ENCODE assay signal across 21 cellular contexts in the genomic region with DNA sequence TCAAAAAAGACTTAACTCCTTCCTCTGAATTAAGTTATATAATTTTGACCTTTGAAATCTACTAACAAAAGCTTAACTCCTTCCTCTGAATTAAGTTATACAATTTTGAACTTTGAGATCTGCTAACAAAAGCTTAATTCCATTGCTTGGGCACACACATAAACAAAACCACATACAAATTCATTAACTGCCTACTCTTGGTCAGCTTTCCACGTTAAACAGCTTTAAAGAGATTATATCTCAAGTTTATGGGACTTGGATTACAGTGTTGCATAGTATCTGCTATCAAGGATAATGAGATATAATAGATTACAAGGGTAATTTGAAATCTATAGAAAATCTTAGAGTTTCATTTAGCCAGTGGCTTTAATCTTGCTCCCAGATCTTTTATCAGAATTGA.
DNase-seq lines count a peak whose midpoint lies in the region; ATAC-seq, FAIRE-seq and TF ChIP-seq lines count a peak whose summit lies in the region.
"Had no signal": no experiment of that assay in that cellular context is flagged by ENCODE, and none has a peak within 500 bp of the region (broad histone marks: within the 10 kb centered on the region; RNA-seq: fewer than 3 reads in every experiment).

No MANE protein-coding gene starts in this region.

- TF ChIP-seq CTCF in D721Med (IDR thresholded peaks at IDR 0.05; ENCODE audit: insufficient read depth, missing control alignments) (no peak), HEK293 (tag by site-specific recombination; IDR thresholded peaks at IDR 0.05) (no peak), VCaP (conservative IDR thresholded peaks at IDR 0.05) (no peak), retinal pigment epithelial cell (conservative IDR thresholded peaks at IDR 0.05; ENCODE audit: low read depth, low read length) (no peak)

- FAIRE-seq in D721Med (lab: Jason Lieb, UNC): peak; percentile 94
- FAIRE-seq: G401.6, GM19239 had no signal

- no peaks in the 10 kb centered on the region for H3K36me3 ChIP-seq in HEK293 (ENCODE audit: control insufficient read depth in 2 of 2, insufficient read depth in 1 of 2, low read length in 2 of 2)
- H3K36me3 ChIP-seq: Peyer's patch had no signal

- POLR2A ChIA-PET in HEK293 (lab: Yijun Ruan, JAX): no interaction called here

- H3K4me1 ChIP-seq in HEK293 (ENCODE audit: control insufficient read depth, insufficient read depth, low read length): peaks cover 18% of the 10 kb centered on the region

- no peak for ATAC-seq in HG03342 (IDR thresholded peaks at IDR 0.05; ENCODE audit: unreplicated experiment)
- ATAC-seq: GM23338, Right ventricle myocardium inferior had no signal

- CTCF ChIA-PET in HEK293 (lab: Yijun Ruan, JAX): interaction anchor here (0.7 kb wide), 1 partner anchor 122 kb away, joined by 3 read pairs; no protein-coding TSS in a partner anchor

- H3K27ac ChIP-seq in HEK293 (ENCODE audit: extremely low read depth, low read depth, low read length): no peak overlapping the region
- H3K27ac ChIP-seq in VCaP: peak overlapping the region; percentile 57
- H3K27ac ChIP-seq: Peyer's patch had no signal

- DNase-seq in D721Med (ENCODE audit: insufficient read length, low spot score) (no peak), retinal pigment epithelial cell (ENCODE audit: low read depth) (peak; percentile 30), NCI-H774 (lab: John Stamatoyannopoulos, UW) (no peak), activated gamma-delta T cell (lab: John Stamatoyannopoulos, UW) (no peak)
- DNase-seq: ACHN, C1 segment of cervical spinal cord, DMS79 treated with DMSO at 0.1 percent for 48 hours, HCEC 1CT, KBM-7, NCI-H1417, NCI-H187 treated with DMSO at 0.1 percent for 48 hours, NCI-H226, NCI-H524 treated with DMSO at 0.1 percent for 48 hours, Peyer's patch had no signal

- H3K9me3 ChIP-seq in HEK293 (ENCODE audit: control insufficient read depth, insufficient read depth, low read depth, low read length): no peaks in the 10 kb centered on the region
- H3K9me3 ChIP-seq: Peyer's patch had no signal

- H3K4me3 ChIP-seq in HEK293 (ENCODE audit: low read depth, low read length): no peak overlapping the region
- no peak overlapping the region for H3K4me3 ChIP-seq in retinal pigment epithelial cell (ENCODE audit: low read length)
- H3K4me3 ChIP-seq: GM23338, Peyer's patch had no signal

TF ChIP-seq in HEK293, 187 proteins besides CTCF, POLR2A, EP300 and RAD21:
- 0 out of 2 replicates have a peak, but pooled peaks have one; percentile 20 for TF ChIP-seq GLI2 (tag by site-specific recombination; IDR thresholded peaks at IDR 0.05; ENCODE audit: borderline replicate concordance, low read depth)
- peak; percentile 58; the same call in 1 of the 2 replicates for TF ChIP-seq FEZF1 (tag by site-specific recombination; IDR thresholded peaks at IDR 0.05)
- TF ChIP-seq, protein P1, sequence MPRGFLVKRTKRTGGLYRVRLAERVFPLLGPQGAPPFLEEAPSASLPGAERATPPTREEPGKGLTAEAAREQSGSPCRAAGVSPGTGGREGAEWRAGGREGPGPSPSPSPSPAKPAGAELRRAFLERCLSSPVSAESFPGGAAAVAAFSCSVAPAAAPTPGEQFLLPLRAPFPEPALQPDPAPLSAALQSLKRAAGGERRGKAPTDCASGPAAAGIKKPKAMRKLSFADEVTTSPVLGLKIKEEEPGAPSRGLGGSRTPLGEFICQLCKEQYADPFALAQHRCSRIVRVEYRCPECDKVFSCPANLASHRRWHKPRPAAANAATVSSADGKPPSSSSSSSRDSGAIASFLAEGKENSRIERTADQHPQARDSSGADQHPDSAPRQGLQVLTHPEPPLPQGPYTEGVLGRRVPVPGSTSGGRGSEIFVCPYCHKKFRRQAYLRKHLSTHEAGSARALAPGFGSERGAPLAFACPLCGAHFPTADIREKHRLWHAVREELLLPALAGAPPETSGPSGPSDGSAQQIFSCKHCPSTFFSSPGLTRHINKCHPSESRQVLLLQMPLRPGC (tag by site-specific recombination; IDR thresholded peaks at IDR 0.05): 0 out of 2 replicates have a peak, but pooled peaks have one; percentile 21
- TF ChIP-seq ZNF792 (tag by site-specific recombination; IDR thresholded peaks at IDR 0.05): no peak
- TF ChIP-seq, protein P2, sequence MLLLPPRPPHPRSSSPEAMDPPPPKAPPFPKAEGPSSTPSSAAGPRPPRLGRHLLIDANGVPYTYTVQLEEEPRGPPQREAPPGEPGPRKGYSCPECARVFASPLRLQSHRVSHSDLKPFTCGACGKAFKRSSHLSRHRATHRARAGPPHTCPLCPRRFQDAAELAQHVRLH (tag by site-specific recombination; IDR thresholded peaks at IDR 0.05): 0 out of 2 replicates have a peak, but pooled peaks have one; percentile 28
- TF ChIP-seq, protein P3, sequence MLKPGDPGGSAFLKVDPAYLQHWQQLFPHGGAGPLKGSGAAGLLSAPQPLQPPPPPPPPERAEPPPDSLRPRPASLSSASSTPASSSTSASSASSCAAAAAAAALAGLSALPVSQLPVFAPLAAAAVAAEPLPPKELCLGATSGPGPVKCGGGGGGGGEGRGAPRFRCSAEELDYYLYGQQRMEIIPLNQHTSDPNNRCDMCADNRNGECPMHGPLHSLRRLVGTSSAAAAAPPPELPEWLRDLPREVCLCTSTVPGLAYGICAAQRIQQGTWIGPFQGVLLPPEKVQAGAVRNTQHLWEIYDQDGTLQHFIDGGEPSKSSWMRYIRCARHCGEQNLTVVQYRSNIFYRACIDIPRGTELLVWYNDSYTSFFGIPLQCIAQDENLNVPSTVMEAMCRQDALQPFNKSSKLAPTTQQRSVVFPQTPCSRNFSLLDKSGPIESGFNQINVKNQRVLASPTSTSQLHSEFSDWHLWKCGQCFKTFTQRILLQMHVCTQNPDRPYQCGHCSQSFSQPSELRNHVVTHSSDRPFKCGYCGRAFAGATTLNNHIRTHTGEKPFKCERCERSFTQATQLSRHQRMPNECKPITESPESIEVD (tag by site-specific recombination; IDR thresholded peaks at IDR 0.05): peak; percentile 91
- peak; percentile 69; the same call in 1 of the 2 replicates for TF ChIP-seq OSR2 (tag by site-specific recombination; IDR thresholded peaks at IDR 0.05)
- TF ChIP-seq ZNF843 (tag by site-specific recombination; IDR thresholded peaks at IDR 0.05): peak; percentile 84
- TF ChIP-seq, protein P4, sequence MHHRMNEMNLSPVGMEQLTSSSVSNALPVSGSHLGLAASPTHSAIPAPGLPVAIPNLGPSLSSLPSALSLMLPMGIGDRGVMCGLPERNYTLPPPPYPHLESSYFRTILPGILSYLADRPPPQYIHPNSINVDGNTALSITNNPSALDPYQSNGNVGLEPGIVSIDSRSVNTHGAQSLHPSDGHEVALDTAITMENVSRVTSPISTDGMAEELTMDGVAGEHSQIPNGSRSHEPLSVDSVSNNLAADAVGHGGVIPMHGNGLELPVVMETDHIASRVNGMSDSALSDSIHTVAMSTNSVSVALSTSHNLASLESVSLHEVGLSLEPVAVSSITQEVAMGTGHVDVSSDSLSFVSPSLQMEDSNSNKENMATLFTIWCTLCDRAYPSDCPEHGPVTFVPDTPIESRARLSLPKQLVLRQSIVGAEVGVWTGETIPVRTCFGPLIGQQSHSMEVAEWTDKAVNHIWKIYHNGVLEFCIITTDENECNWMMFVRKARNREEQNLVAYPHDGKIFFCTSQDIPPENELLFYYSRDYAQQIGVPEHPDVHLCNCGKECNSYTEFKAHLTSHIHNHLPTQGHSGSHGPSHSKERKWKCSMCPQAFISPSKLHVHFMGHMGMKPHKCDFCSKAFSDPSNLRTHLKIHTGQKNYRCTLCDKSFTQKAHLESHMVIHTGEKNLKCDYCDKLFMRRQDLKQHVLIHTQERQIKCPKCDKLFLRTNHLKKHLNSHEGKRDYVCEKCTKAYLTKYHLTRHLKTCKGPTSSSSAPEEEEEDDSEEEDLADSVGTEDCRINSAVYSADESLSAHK (tag by site-specific recombination; IDR thresholded peaks at IDR 0.05): peak; percentile 41; the same call in 1 of the 2 replicates
- TF ChIP-seq, protein P5, sequence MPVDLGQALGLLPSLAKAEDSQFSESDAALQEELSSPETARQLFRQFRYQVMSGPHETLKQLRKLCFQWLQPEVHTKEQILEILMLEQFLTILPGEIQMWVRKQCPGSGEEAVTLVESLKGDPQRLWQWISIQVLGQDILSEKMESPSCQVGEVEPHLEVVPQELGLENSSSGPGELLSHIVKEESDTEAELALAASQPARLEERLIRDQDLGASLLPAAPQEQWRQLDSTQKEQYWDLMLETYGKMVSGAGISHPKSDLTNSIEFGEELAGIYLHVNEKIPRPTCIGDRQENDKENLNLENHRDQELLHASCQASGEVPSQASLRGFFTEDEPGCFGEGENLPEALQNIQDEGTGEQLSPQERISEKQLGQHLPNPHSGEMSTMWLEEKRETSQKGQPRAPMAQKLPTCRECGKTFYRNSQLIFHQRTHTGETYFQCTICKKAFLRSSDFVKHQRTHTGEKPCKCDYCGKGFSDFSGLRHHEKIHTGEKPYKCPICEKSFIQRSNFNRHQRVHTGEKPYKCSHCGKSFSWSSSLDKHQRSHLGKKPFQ (tag by site-specific recombination; IDR thresholded peaks at IDR 0.05): 0 out of 2 replicates have a peak, but pooled peaks have one; percentile 23
- TF ChIP-seq, protein P6, sequence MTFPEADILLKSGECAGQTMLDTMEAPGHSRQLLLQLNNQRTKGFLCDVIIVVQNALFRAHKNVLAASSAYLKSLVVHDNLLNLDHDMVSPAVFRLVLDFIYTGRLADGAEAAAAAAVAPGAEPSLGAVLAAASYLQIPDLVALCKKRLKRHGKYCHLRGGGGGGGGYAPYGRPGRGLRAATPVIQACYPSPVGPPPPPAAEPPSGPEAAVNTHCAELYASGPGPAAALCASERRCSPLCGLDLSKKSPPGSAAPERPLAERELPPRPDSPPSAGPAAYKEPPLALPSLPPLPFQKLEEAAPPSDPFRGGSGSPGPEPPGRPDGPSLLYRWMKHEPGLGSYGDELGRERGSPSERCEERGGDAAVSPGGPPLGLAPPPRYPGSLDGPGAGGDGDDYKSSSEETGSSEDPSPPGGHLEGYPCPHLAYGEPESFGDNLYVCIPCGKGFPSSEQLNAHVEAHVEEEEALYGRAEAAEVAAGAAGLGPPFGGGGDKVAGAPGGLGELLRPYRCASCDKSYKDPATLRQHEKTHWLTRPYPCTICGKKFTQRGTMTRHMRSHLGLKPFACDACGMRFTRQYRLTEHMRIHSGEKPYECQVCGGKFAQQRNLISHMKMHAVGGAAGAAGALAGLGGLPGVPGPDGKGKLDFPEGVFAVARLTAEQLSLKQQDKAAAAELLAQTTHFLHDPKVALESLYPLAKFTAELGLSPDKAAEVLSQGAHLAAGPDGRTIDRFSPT (tag by site-specific recombination; IDR thresholded peaks at IDR 0.05): no peak
